Comparison of ENCODE assay signal across 30 cellular contexts in the genomic region with DNA sequence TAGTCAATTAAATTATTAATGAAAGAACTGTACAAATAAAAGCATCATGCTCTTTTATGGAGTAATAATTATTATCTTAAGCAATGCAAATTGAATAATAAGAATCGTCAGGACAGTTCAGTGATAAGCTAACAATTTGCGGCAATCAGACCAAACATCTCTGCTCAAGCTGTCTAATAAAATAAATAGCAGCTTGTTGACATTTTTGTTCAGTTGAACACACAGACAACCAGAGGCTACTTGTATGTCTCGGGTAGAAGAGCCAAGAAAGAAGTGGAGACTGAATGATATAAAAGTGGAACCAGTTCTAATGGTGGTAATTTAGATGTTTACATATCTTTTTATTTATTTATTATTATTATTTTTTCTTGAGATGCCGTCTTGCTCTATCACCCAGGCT.
"Had no signal": no experiment of that assay in that cellular context is flagged by ENCODE, and none has a peak within 500 bp of the region (broad histone marks: within the 10 kb centered on the region; RNA-seq: fewer than 3 reads in every experiment).

No MANE protein-coding gene starts in this region.

- H3K27me3 ChIP-seq: neural progenitor cell, ovary, spleen, suprapubic skin, testis, tibial artery, transverse colon, upper lobe of right lung, uterus had no signal

- DNase-seq: natural killer cell; occipital lobe; ovary; psoas muscle; right cardiac atrium; stimulated activated CD4-positive, alpha-beta T cell treated with anti-CD3 and anti-CD28 coated beads, Interleukin-12 subunit alpha, Interleukin-12 subunit beta, amount 100 ng/mL, for 4 hours; stimulated activated CD4-positive, alpha-beta T cell treated with anti-CD3 and anti-CD28 coated beads, Interleukin-1b, Interleukin-23, amount 100 ng/mL, for 48 hours; stimulated activated CD4-positive, alpha-beta T cell treated with anti-CD3 and anti-CD28 coated beads, Interleukin-4, amount 100 ng/mL, for 1 hour; stimulated activated CD4-positive, alpha-beta T cell treated with anti-CD3 and anti-CD28 coated beads, Interleukin-4, amount 100 ng/mL, for 4 hours; stimulated activated CD8-positive, alpha-beta memory T cell treated with anti-CD3 and anti-CD28 coated beads, Interleukin-4, amount 100 ng/mL, for 48 hours; stimulated activated naive CD4-positive, alpha-beta T cell; stimulated activated naive CD8-positive, alpha-beta T cell treated with anti-CD3 and anti-CD28 coated beads, Interleukin-15, amount 100 ng/mL, for 72 hours; stimulated activated naive CD8-positive, alpha-beta T cell treated with anti-CD3 and anti-CD28 coated beads, Interleukin-15, Interleukin-2, amounts not matched to agents 100 U/mL and 50 U/mL, for 24 hours; substantia nigra; testis; transverse colon; upper lobe of right lung; uterus had no signal

- H2AFZ ChIP-seq: neural progenitor cell, parathyroid adenoma had no signal

- H3K27ac ChIP-seq: neural progenitor cell, parathyroid adenoma, psoas muscle, spleen, suprapubic skin, testis, tibial artery, transverse colon, upper lobe of right lung, uterus had no signal

- H3K9ac ChIP-seq: neural progenitor cell, parathyroid adenoma had no signal

- H3K4me3 Mint-ChIP-seq: natural killer cell; nephron; neural progenitor cell; stimulated activated memory B cell treated with anti-CD40 and anti-IgM and Interleukin-4, amounts not matched to agents 10 μg/mL and 1 μg/mL and 100 μg/mL, for 72 hours; stimulated activated naive CD8-positive, alpha-beta T cell treated with anti-CD3 and anti-CD28 coated beads, Interleukin-15, amount 100 ng/mL, for 72 hours; type B pancreatic cell had no signal

- H3K4me2 ChIP-seq: neural progenitor cell, smooth muscle cell had no signal

- H3K27ac Mint-ChIP-seq: natural killer cell; neural progenitor cell; progenitor cell of endocrine pancreas; stimulated activated memory B cell treated with anti-CD40 and anti-IgM and Interleukin-4, amounts not matched to agents 10 μg/mL and 1 μg/mL and 100 μg/mL, for 72 hours; stimulated activated naive CD8-positive, alpha-beta T cell treated with anti-CD3 and anti-CD28 coated beads, Interleukin-15, amount 100 ng/mL, for 72 hours; type B pancreatic cell had no signal

- H3K36me3 ChIP-seq: neural progenitor cell, ovary, suprapubic skin, tibial artery, upper lobe of right lung, uterus had no signal

- H3K9me3 Mint-ChIP-seq: natural killer cell; neural progenitor cell; stimulated activated naive CD8-positive, alpha-beta T cell treated with anti-CD3 and anti-CD28 coated beads, Interleukin-15, amount 100 ng/mL, for 72 hours had no signal

- H3K4me3 ChIP-seq: neural progenitor cell, ovary, psoas muscle, skin epidermis, smooth muscle cell, spleen, suprapubic skin, testis, tibial artery, transverse colon, upper lobe of right lung, uterus had no signal

- ATAC-seq: natural killer cell; psoas muscle; right cardiac atrium; sciatic nerve; stimulated activated memory B cell treated with anti-CD40 and anti-IgM and Interleukin-4, amounts not matched to agents 10 μg/mL and 1 μg/mL and 100 μg/mL, for 72 hours; stimulated activated naive CD8-positive, alpha-beta T cell treated with anti-CD3 and anti-CD28 coated beads, Interleukin-15, amount 100 ng/mL, for 72 hours; stimulated activated naive CD8-positive, alpha-beta T cell treated with anti-CD3 and anti-CD28 coated beads, Interleukin-15, Interleukin-2, amounts not matched to agents 100 U/mL and 50 U/mL, for 24 hours; upper lobe of right lung had no signal

- H3K27me3 Mint-ChIP-seq: stimulated activated memory B cell treated with anti-CD40 and anti-IgM and Interleukin-4, amounts not matched to agents 10 μg/mL and 1 μg/mL and 100 μg/mL, for 72 hours; stimulated activated naive CD8-positive, alpha-beta T cell treated with anti-CD3 and anti-CD28 coated beads, Interleukin-15, amount 100 ng/mL, for 72 hours; type B pancreatic cell had no signal

- H3K4me1 Mint-ChIP-seq: neural progenitor cell had no signal

- H3K9me3 ChIP-seq: ovary, psoas muscle, spleen, suprapubic skin, testis, tibial artery, transverse colon, upper lobe of right lung, uterus had no signal

- H3K36me3 Mint-ChIP-seq: natural killer cell, neural progenitor cell had no signal

- H3K4me1 ChIP-seq: upper lobe of right lung had no signal
